Comparison of ENCODE assay signal across 8 cellular contexts in the genomic region with DNA sequence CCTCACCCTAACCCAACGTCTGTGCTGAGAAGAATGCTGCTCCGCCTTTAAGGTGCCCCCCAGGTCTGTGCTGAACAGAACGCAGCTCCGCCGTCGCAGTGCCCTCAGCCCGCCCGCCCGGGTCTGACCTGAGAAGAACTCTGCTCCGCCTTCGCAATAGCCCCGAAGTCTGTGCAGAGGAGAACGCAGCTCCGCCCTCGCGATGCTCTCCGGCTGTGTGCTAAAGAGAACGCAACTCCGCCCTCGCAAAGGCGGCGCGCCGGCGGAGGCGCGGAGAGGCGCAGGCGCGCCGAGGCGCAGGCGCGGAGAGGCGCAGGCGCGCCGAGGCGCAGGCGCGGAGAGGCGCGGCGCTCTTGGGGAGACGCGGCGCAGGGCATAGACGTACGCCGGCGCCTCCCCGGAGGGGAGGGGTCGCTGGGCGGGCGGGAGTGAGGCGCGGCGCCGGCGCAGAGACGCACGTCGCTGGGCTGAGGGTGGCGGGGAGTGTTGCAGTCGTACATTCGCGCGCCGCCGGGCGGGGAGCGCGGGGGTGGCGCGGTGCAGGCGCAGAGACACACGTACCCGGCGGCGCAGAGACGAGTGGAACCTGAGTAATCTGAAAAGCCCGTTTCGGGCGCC. TPM values are rescaled to one million over a fixed set of nuclear protein-coding genes. Genes with fewer than 3 reads are reported as not detected.
DNase-seq lines count a peak whose midpoint lies in the region; ATAC-seq and TF ChIP-seq lines count a peak whose summit lies in the region.
"Not testable (repeated sequence)": the region's sequence is repeated elsewhere in the genome, so short reads cannot be mapped to it uniquely, and the experiment has no call there.

No MANE protein-coding gene starts in this region.

- not testable (repeated sequence) for TF ChIP-seq CTCF in DND-41 (IDR thresholded peaks at IDR 0.05; ENCODE audit: borderline replicate concordance, extremely low read depth, low read length, poor library complexity, severe bottlenecking); brain microvascular endothelial cell (IDR thresholded peaks at IDR 0.05; ENCODE audit: low read depth, low read length, missing control alignments); heart right ventricle (IDR thresholded peaks at IDR 0.05)

- peak overlapping the region; percentile 45 to 96; a peak in 3 of 4 replicates for H3K4me3 ChIP-seq in DND-41 (ENCODE audit: low read depth in 1 of 2, low read length in 2 of 2)
- peak overlapping the region; percentile 65 for H3K4me3 ChIP-seq in brain microvascular endothelial cell (ENCODE audit: low read depth, low read length)
- H3K4me3 ChIP-seq in heart right ventricle, result peak overlapping the region in 9 of 10 donors; percentile 38 to 72 (median 61)

- not testable (repeated sequence) for H4K20me1 ChIP-seq in DND-41 (ENCODE audit: insufficient read depth, low read length)

- ATAC-seq in DND-41 (ENCODE audit: insufficient read depth, low read depth) (peak; percentile 85), GM21528 (IDR thresholded peaks at IDR 0.05; ENCODE audit: low FRiP score, unreplicated experiment) (peak; percentile 95), heart right ventricle (peak; percentile 95 to 100 (median 99))
- peak; percentile 91 to 97 for ATAC-seq in activated CD4-positive, CD25-positive, alpha-beta regulatory T cell treated with anti-CD3 and anti-CD28 coated beads, Interleukin-2, amount 50 U/mL, for 24 hours

- not testable (repeated sequence) for H3K27me3 ChIP-seq in DND-41 (ENCODE audit: insufficient read depth, low read length, poor library complexity); brain microvascular endothelial cell (replicated peaks); heart right ventricle

- peak overlapping the region; percentile 96 for H2AFZ ChIP-seq in DND-41 (ENCODE audit: low read depth, low read length)

- not testable (repeated sequence) for H3K4me1 ChIP-seq in DND-41 (ENCODE audit: insufficient read depth, low read length); heart right ventricle

- not testable (repeated sequence) for H3K9me3 ChIP-seq in DND-41 (ENCODE audit: insufficient read depth, low read length, severe bottlenecking); heart right ventricle

- not testable (repeated sequence) for H3K79me2 ChIP-seq in DND-41 (ENCODE audit: insufficient read depth, low read length)

- not testable (repeated sequence) for H3K36me3 ChIP-seq in DND-41 (ENCODE audit: insufficient read depth, low read length); brain microvascular endothelial cell (replicated peaks); heart right ventricle

- DNase-seq in DND-41 (peak; percentile 90), HS-5 (ENCODE audit: low read depth) (peak; percentile 67), brain microvascular endothelial cell (peak; percentile 80), heart right ventricle (peak; percentile 87 to 89), non-pigmented ciliary epithelial cell (ENCODE audit: low read depth) (peak; percentile 40)
- peak; percentile 70 for DNase-seq in stimulated activated CD8-positive, alpha-beta memory T cell treated with anti-CD3 and anti-CD28 coated beads, Interleukin-7, amount 100 ng/mL, for 24 hours (ENCODE audit: low read depth)

- H3K4me2 ChIP-seq in DND-41 (ENCODE audit: insufficient read depth, low read length), result peak overlapping the region; percentile 82

- H3K9ac ChIP-seq in DND-41 (ENCODE audit: low read depth, low read length), result peak overlapping the region; percentile 67

- WGBS in heart right ventricle, 2 donors, result 4 to 12% methylated on average over 56 to 83 of the region's 84 CpGs

- intact Hi-C loops in heart right ventricle (cut with DNase I), result loop anchor here in 3 of 10 donors (5.0 to 10.0 kb wide), 2 partner anchors 91 to 99 kb away; no protein-coding TSS in a partner anchor

- in situ Hi-C loops in brain microvascular endothelial cell (cut with HindIII; ENCODE audit: low pct_ligation_motif_present, low sequenced_read_pairs), result not testable (repeated sequence)

- peak overlapping the region; percentile 96 for H3K27ac ChIP-seq in DND-41 (ENCODE audit: low read length)
- H3K27ac ChIP-seq in brain microvascular endothelial cell, result peak overlapping the region; percentile 58
- peak overlapping the region; percentile 64 to 96 (median 88) for H3K27ac ChIP-seq in heart right ventricle

RNA-seq across cellular contexts. Expression of a gene that starts 23.5 kb away (rescaled TPM):
- total RNA-seq in heart right ventricle, result 10 to 100 TPM in 1 of 10 donors, 1 to 10 TPM in 9; 5.2 to 10.2 (median 7.3) TPM
- polyA plus RNA-seq in heart right ventricle, result 10 to 100 TPM in 1 of 2 donors, 1 to 10 TPM in 1; 3.5 to 14.9 TPM

Comparison
In these comparisons a context has a peak if more than half of its experiments do, and no peak if none do; other contexts are left out.
1. Peak in every context shown above with its lines: DNase-seq, ATAC-seq, H3K4me3 ChIP-seq and H3K27ac ChIP-seq.
2. DNase-seq: peak in every context shown above with its lines; median percentile 90 in DND-41; 88 in heart right ventricle; 80 in brain microvascular endothelial cell; 70 in stimulated activated CD8-positive, alpha-beta memory T cell treated with anti-CD3 and anti-CD28 coated beads, Interleukin-7, amount 100 ng/mL, for 24 hours; 67 in HS-5; 40 in non-pigmented ciliary epithelial cell.